ENCODE assay signal across 18 cellular contexts in the genomic region with DNA sequence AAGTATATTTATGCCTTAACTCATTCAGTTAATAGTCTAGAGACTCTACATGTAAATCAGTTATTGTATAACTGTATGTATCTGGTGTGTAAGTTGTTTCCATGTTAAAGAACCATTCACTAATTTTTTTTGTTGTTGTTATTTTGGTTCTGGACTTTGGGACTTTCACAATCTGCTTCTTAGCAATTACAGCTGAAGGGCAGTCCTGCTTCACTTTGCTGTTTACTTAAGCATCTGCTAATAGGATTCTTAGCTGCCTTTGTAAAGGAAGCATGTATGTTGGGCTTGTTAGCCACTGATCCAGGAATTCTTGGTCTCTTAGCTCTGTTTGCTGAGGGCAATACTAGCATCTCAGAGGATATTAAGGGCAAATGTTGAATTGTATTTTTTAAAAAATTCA.
"Had no signal": no experiment of that assay in that cellular context is flagged by ENCODE, and none has a peak within 500 bp of the region (broad histone marks: within the 10 kb centered on the region; RNA-seq: fewer than 3 reads in every experiment).

No MANE protein-coding gene starts in this region.

- H3K36me3 ChIP-seq: neutrophil, upper lobe of right lung had no signal

- H3K9ac ChIP-seq: parathyroid adenoma had no signal

- DNase-seq: activated CD4-positive, alpha-beta T cell treated with anti-CD3 and anti-CD28 coated beads, Interleukin-2, amount 10 ng/mL, durations not matched to agents 7 days and 5 days; activated CD4-positive, CD25-positive, alpha-beta regulatory T cell; activated gamma-delta T cell treated with Interleukin-2 at 50 U/mL for 16 hours; amygdala; cortex of kidney; effector CD4-positive, alpha-beta T cell; foreskin melanocyte; mammary epithelial cell; mucosa of descending colon; naive thymus-derived CD4-positive, alpha-beta T cell; stimulated activated CD4-positive, alpha-beta T cell treated with anti-CD3 and anti-CD28 coated beads, Interleukin-12 subunit alpha, Interleukin-12 subunit beta, amount 100 ng/mL, for 4 hours; stimulated activated CD4-positive, alpha-beta T cell treated with anti-CD3 and anti-CD28 coated beads, Interleukin-2, amount 100 ng/mL, for 24 hours; stomach; testis; upper lobe of right lung had no signal

- FAIRE-seq: endothelial cell of umbilical vein had no signal

- H3K4me3 ChIP-seq: mucosa of descending colon, stomach, testis, upper lobe of right lung had no signal

- H3K9me3 ChIP-seq: mucosa of descending colon, neutrophil, stomach, testis, upper lobe of right lung had no signal

- H3K27me3 ChIP-seq: neutrophil, stomach, testis, upper lobe of right lung had no signal

- H3K27ac ChIP-seq: neutrophil, parathyroid adenoma, stomach, testis, upper lobe of right lung had no signal

- H3K79me2 ChIP-seq: parathyroid adenoma had no signal

- H3K4me1 ChIP-seq: parathyroid adenoma, stomach, testis, upper lobe of right lung had no signal

- ATAC-seq: mucosa of descending colon; naive thymus-derived CD4-positive, alpha-beta T cell; upper lobe of right lung had no signal

- H2AFZ ChIP-seq: parathyroid adenoma had no signal
